Comparison of ENCODE assay signal across 11 cellular contexts in genomic region chr12:67442896-67443295, GRCh38.
DNase-seq lines count a peak whose midpoint lies in the region; ATAC-seq lines count a peak whose summit lies in the region.
"Had no signal": no experiment of that assay in that cellular context is flagged by ENCODE, and none has a peak within 500 bp of the region (broad histone marks: within the 10 kb centered on the region; RNA-seq: fewer than 3 reads in every experiment).

No MANE protein-coding gene starts in this region.

- H3K4ac ChIP-seq in mesenchymal stem cell (ENCODE audit: low read depth in 1 of 2, low read length in 2 of 2) = no peak overlapping the region

- DNase-seq in NCI-H1048 (lab: John Stamatoyannopoulos, UW) (peak; percentile 23), RPMI7951 (ENCODE audit: low read depth) (peak; percentile 64), mesenchymal stem cell (no peak), left colon (no peak), glomerular visceral epithelial cell (ENCODE audit: extremely low spot score) (no peak)
- DNase-seq in activated CD8-positive, alpha-beta memory T cell treated with anti-CD3 and anti-CD28 coated beads, Interleukin-2, amount 50 U/mL, for 48 hours = no peak
- DNase-seq: ACHN, GOT3, NCI-H774, SHP77 treated with DMSO at 0.1 percent for 48 hours had no signal

- H4K8ac ChIP-seq in mesenchymal stem cell (ENCODE audit: low read length) = no peak overlapping the region

- H3K9me3 ChIP-seq in mesenchymal stem cell (ENCODE audit: control insufficient read depth, low read length) (no peaks in the 10 kb centered on the region), skeletal muscle tissue (ENCODE audit: control insufficient read depth in 3 of 3, low read length in 3 of 3) (no peaks in the 10 kb centered on the region)

- WGBS in mesenchymal stem cell = 81% methylated on average over 8 of the region's 8 CpGs

- H3K4me2 ChIP-seq in mesenchymal stem cell (ENCODE audit: low read length, poor library complexity, severe bottlenecking) = no peak overlapping the region

- H3K14ac ChIP-seq in mesenchymal stem cell (ENCODE audit: low read length in 2 of 2) = peak overlapping the region in 1 of 2 experiments; percentile 57

- H3K79me1 ChIP-seq in mesenchymal stem cell (replicated peaks; ENCODE audit: low read length, poor library complexity, severe bottlenecking) = no peaks in the 10 kb centered on the region

- H3K23ac ChIP-seq in mesenchymal stem cell (ENCODE audit: low read length in 2 of 2) = no peak overlapping the region

- H2AK5ac ChIP-seq in mesenchymal stem cell (ENCODE audit: low read length, severe bottlenecking) = peak overlapping the region; percentile 50

- H3K27ac ChIP-seq in mesenchymal stem cell (ENCODE audit: low read length, poor library complexity, severe bottlenecking) = no peak overlapping the region
- H3K27ac ChIP-seq in skeletal muscle tissue (ENCODE audit: low read depth, low read length) = peak overlapping the region; percentile 92

- H2BK120ac ChIP-seq in mesenchymal stem cell (ENCODE audit: low read depth, low read length) = no peak overlapping the region

- peak overlapping the region in 1 of 2 experiments; percentile 10 for H3K18ac ChIP-seq in mesenchymal stem cell (ENCODE audit: low read depth in 1 of 2, low read length in 2 of 2)

- H3K4me3 ChIP-seq in mesenchymal stem cell (ENCODE audit: insufficient read depth in 1 of 2, low read depth in 1 of 2, low read length in 2 of 2) (no peak overlapping the region), skeletal muscle tissue (ENCODE audit: low read length in 3 of 3) (peak overlapping the region in 1 of 3 donors; percentile 67)

- H4K91ac ChIP-seq in mesenchymal stem cell (ENCODE audit: low read length) = peak overlapping the region; percentile 61

- H3K9ac ChIP-seq in mesenchymal stem cell (ENCODE audit: low read length) (no peak overlapping the region), skeletal muscle tissue (ENCODE audit: low read depth in 1 of 3, low read length in 3 of 3) (peak overlapping the region; percentile 73 to 82 (median 80))

- H2AFZ ChIP-seq in mesenchymal stem cell (ENCODE audit: low read depth, low read length) = no peak overlapping the region

- H3K36me3 ChIP-seq in mesenchymal stem cell (ENCODE audit: control insufficient read depth in 1 of 2, insufficient read depth in 2 of 2, low read depth in 1 of 2, low read length in 2 of 2) (no peaks in the 10 kb centered on the region), skeletal muscle tissue (ENCODE audit: control insufficient read depth in 3 of 3, insufficient read depth in 3 of 3, low read length in 3 of 3) (no peaks in the 10 kb centered on the region)

- H3K4me1 ChIP-seq in mesenchymal stem cell (ENCODE audit: control insufficient read depth, insufficient read depth, low read depth, low read length) (peaks cover 5% of the 10 kb centered on the region), skeletal muscle tissue (ENCODE audit: control insufficient read depth in 3 of 3, insufficient read depth in 3 of 3, low read length in 3 of 3) (peaks cover 10 to 18% (median 13%) of the 10 kb centered on the region in 3 donors)

- intact Hi-C loops in left colon (cut with DNase I, micrococcal nuclease) = loop anchor here in 1 of 2 donors (10.0 kb wide), 2 partner anchors 202 to 502 kb away; partner anchors contain the start of gene DYRK2

- H2BK15ac ChIP-seq in mesenchymal stem cell (ENCODE audit: low read depth, poor library complexity, severe bottlenecking) = peak overlapping the region; percentile 82

- H3K27me3 ChIP-seq in mesenchymal stem cell (ENCODE audit: control insufficient read depth in 1 of 2, insufficient read depth in 1 of 2, low read length in 2 of 2) (no peaks in the 10 kb centered on the region), skeletal muscle tissue (ENCODE audit: control insufficient read depth in 3 of 3, insufficient read depth in 3 of 3, low read length in 3 of 3) (no peaks in the 10 kb centered on the region)

- H2BK5ac ChIP-seq in mesenchymal stem cell (ENCODE audit: low read depth, low read length, poor library complexity, severe bottlenecking) = no peak overlapping the region

- H2BK12ac ChIP-seq in mesenchymal stem cell (ENCODE audit: low read length in 2 of 2) = peak overlapping the region in 1 of 2 experiments; percentile 23

- ATAC-seq in left colon = no peak

Comparison
In these comparisons a context has a peak if more than half of its experiments do, and no peak if none do; other contexts are left out.
1. DNase-seq: peak in NCI-H1048 (single experiment) and RPMI7951 (single experiment); none in mesenchymal stem cell (single experiment), activated CD8-positive, alpha-beta memory T cell treated with anti-CD3 and anti-CD28 coated beads, Interleukin-2, amount 50 U/mL, for 48 hours (single experiment), left colon (0 of 2) and glomerular visceral epithelial cell (single experiment).